23 cellular contexts compared by ENCODE assay signal in the genomic region with DNA sequence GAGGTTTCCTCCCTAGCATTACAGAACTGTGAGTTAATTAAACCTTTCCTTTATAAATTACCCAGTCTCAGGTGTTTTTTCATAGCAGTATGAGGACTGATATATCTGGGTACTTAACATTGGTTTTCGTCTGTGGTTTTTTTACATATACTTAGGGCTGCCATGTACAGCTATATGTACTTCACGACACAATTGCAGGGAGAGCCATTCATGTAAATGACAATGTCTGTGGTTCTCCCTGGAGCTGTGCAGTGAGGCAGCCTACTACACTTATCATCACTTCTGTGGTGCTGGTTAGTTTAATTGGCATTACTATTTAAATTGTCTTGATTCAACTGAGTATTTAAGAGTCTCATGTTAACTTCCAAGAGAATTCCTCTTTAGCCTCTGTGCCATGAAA. TPM values are rescaled to one million over a fixed set of nuclear protein-coding genes. Genes with fewer than 3 reads are reported as not detected.
DNase-seq lines count a peak whose midpoint lies in the region; ATAC-seq, FAIRE-seq and TF ChIP-seq lines count a peak whose summit lies in the region.
"Had no signal": no experiment of that assay in that cellular context is flagged by ENCODE, and none has a peak within 500 bp of the region (broad histone marks: within the 10 kb centered on the region; RNA-seq: fewer than 3 reads in every experiment).

No MANE protein-coding gene starts in this region.

- no peak overlapping the region for H3K27ac ChIP-seq in A549
- no peak overlapping the region for H3K27ac ChIP-seq in CD4-positive, CD25-positive, alpha-beta regulatory T cell (ENCODE audit: insufficient read depth, low read length, poor library complexity, severe bottlenecking)
- H3K27ac ChIP-seq: BLaER1, Peyer's patch, SJCRH30 had no signal

- TF ChIP-seq POLR2A in A549 (IDR thresholded peaks at IDR 0.05; ENCODE audit: low read length), result no peak

- TF ChIP-seq RAD21 in A549 (conservative IDR thresholded peaks at IDR 0.05 in 1 of 2, IDR thresholded peaks at IDR 0.05 in 1 of 2), result no peak

- CTCF ChIA-PET in A549 (lab: Yijun Ruan, JAX), result no interaction called here
- CTCF ChIA-PET in activated CD4-positive, alpha-beta memory T cell treated with anti-CD3 and anti-CD28 coated beads for 36 hours (lab: Charles Lee), result no interaction called here

- no peak for FAIRE-seq in A549 (lab: Jason Lieb, UNC)
- FAIRE-seq: G401.6, H1, K562 had no signal

- no peaks in the 10 kb centered on the region for H3K27me3 Mint-ChIP-seq in CD4-positive, CD25-positive, alpha-beta regulatory T cell
- no peaks in the 10 kb centered on the region for H3K27me3 Mint-ChIP-seq in effector memory CD8-positive, alpha-beta T cell
- H3K27me3 Mint-ChIP-seq in activated CD4-positive, alpha-beta memory T cell treated with anti-CD3 and anti-CD28 coated beads for 36 hours, result no peaks in the 10 kb centered on the region

- no peak for TF ChIP-seq CTCF in A549 (IDR thresholded peaks at IDR 0.05)

- H3K9me3 Mint-ChIP-seq in CD4-positive, CD25-positive, alpha-beta regulatory T cell, result peaks cover 0 to 4% (median 0%) of the 10 kb centered on the region in 7 donors
- H3K9me3 Mint-ChIP-seq in effector memory CD8-positive, alpha-beta T cell, result no peaks in the 10 kb centered on the region
- H3K9me3 Mint-ChIP-seq in activated CD4-positive, alpha-beta memory T cell treated with anti-CD3 and anti-CD28 coated beads for 36 hours, result no peaks in the 10 kb centered on the region
- H3K9me3 Mint-ChIP-seq: CD8-positive, alpha-beta T cell had no signal

- WGBS in A549 (ENCODE audit: missing lambda C conversion rate), result 86% methylated on average over 2 of the region's 2 CpGs

- peaks cover 36 to 55% (median 37%) of the 10 kb centered on the region in 4 donors for H3K4me1 Mint-ChIP-seq in CD4-positive, CD25-positive, alpha-beta regulatory T cell
- peaks cover 8 to 49% of the 10 kb centered on the region in 2 donors for H3K4me1 Mint-ChIP-seq in effector memory CD8-positive, alpha-beta T cell (ENCODE audit: low read depth in 2 of 2)
- H3K4me1 Mint-ChIP-seq in activated CD4-positive, alpha-beta memory T cell treated with anti-CD3 and anti-CD28 coated beads for 36 hours (ENCODE audit: low read depth), result peaks cover 28% of the 10 kb centered on the region

- H3K36me3 Mint-ChIP-seq in CD4-positive, CD25-positive, alpha-beta regulatory T cell, result peaks cover 3% of the 10 kb centered on the region
- peaks cover 5% of the 10 kb centered on the region for H3K36me3 Mint-ChIP-seq in effector memory CD8-positive, alpha-beta T cell (ENCODE audit: insufficient read depth)
- peaks cover 4% of the 10 kb centered on the region for H3K36me3 Mint-ChIP-seq in activated CD4-positive, alpha-beta memory T cell treated with anti-CD3 and anti-CD28 coated beads for 36 hours

- H3K27ac Mint-ChIP-seq in CD4-positive, CD25-positive, alpha-beta regulatory T cell, result peak overlapping the region in 2 of 3 donors; percentile 32 to 71
- H3K27ac Mint-ChIP-seq in effector memory CD8-positive, alpha-beta T cell, result peak overlapping the region; percentile 65 to 71
- no peak overlapping the region for H3K27ac Mint-ChIP-seq in activated CD4-positive, alpha-beta memory T cell treated with anti-CD3 and anti-CD28 coated beads for 36 hours
- H3K27ac Mint-ChIP-seq: CD8-positive, alpha-beta T cell had no signal

- no peak overlapping the region for H3K4me3 ChIP-seq in A549
- H3K4me3 ChIP-seq in CD4-positive, CD25-positive, alpha-beta regulatory T cell (ENCODE audit: low read depth, low read length), result no peak overlapping the region
- H3K4me3 ChIP-seq: BLaER1, K562, Peyer's patch, SJCRH30 had no signal

- peak overlapping the region; percentile 58 for H3K4me2 ChIP-seq in A549
- H3K4me2 ChIP-seq: BLaER1 had no signal

- no peak for TF ChIP-seq EP300 in A549 (IDR thresholded peaks at IDR 0.05)

- H3K4me1 ChIP-seq in A549, result peaks cover 54% of the 10 kb centered on the region
- peaks cover 2% of the 10 kb centered on the region for H3K4me1 ChIP-seq in CD4-positive, CD25-positive, alpha-beta regulatory T cell (ENCODE audit: control insufficient read depth, insufficient read depth, low read length, poor library complexity, severe bottlenecking)
- H3K4me1 ChIP-seq: BLaER1, Peyer's patch had no signal

- H3K4me3 Mint-ChIP-seq in CD4-positive, CD25-positive, alpha-beta regulatory T cell, result no peak overlapping the region
- H3K4me3 Mint-ChIP-seq in effector memory CD8-positive, alpha-beta T cell, result no peak overlapping the region
- H3K4me3 Mint-ChIP-seq in activated CD4-positive, alpha-beta memory T cell treated with anti-CD3 and anti-CD28 coated beads for 36 hours, result no peak overlapping the region
- H3K4me3 Mint-ChIP-seq: CD8-positive, alpha-beta T cell had no signal

- DNase-seq in A549 (ENCODE audit: low read depth in 1 of 2, low spot score in 1 of 2), result no peak
- DNase-seq in CD4-positive, CD25-positive, alpha-beta regulatory T cell, result no peak
- peak; percentile 8 for DNase-seq in M059J (ENCODE audit: low read depth)
- no peak for DNase-seq in effector memory CD8-positive, alpha-beta T cell
- no peak for DNase-seq in cerebellar cortex (ENCODE audit: low spot score)
- no peak for DNase-seq in activated CD4-positive, alpha-beta memory T cell treated with anti-CD3 and anti-CD28 coated beads for 36 hours
- no peak for DNase-seq in NCI-H146 treated with DMSO at 0.1 percent for 48 hours (lab: John Stamatoyannopoulos, UW; ENCODE audit: unreplicated experiment)
- DNase-seq: CD8-positive, alpha-beta T cell; DMS153; MM.1S; NCI-H1048; NCI-H1417 treated with DMSO at 0.1 percent for 48 hours; NCI-H187 treated with DMSO at 0.1 percent for 48 hours; NCI-H510A treated with DMSO at 0.1 percent for 48 hours; NCI-H774; NK-92 treated with Interleukin-12 subunit alpha and Interleukin-12 subunit beta, amount 100 ng/mL, for 24 hours; Peyer's patch; SJCRH30 had no signal

- intact Hi-C loops in activated CD4-positive, alpha-beta memory T cell treated with anti-CD3 and anti-CD28 coated beads for 36 hours (cut with micrococcal nuclease), result no loop called here

- H3K9me3 ChIP-seq in A549, result no peaks in the 10 kb centered on the region
- H3K9me3 ChIP-seq in CD4-positive, CD25-positive, alpha-beta regulatory T cell (ENCODE audit: control insufficient read depth in 2 of 2, low read length in 2 of 2), result no peaks in the 10 kb centered on the region
- H3K9me3 ChIP-seq: Peyer's patch, SJCRH30 had no signal

- POLR2A ChIA-PET in A549 (lab: Yijun Ruan, JAX), result no interaction called here
- POLR2A ChIA-PET in activated CD4-positive, alpha-beta memory T cell treated with anti-CD3 and anti-CD28 coated beads for 36 hours (lab: Charles Lee), result no interaction called here

- no peaks in the 10 kb centered on the region for H3K27me3 ChIP-seq in CD4-positive, CD25-positive, alpha-beta regulatory T cell (ENCODE audit: control insufficient read depth, insufficient read depth, low read length)
- H3K27me3 ChIP-seq: BLaER1, Peyer's patch, SJCRH30 had no signal

- H3K36me3 ChIP-seq in CD4-positive, CD25-positive, alpha-beta regulatory T cell (ENCODE audit: control insufficient read depth, insufficient read depth, low read length), result peaks cover 9% of the 10 kb centered on the region
- H3K36me3 ChIP-seq: SJCRH30 had no signal

- ATAC-seq in A549, result no peak
- ATAC-seq in CD4-positive, CD25-positive, alpha-beta regulatory T cell (ENCODE audit: low read depth in 2 of 2), result no peak
- no peak for ATAC-seq in effector memory CD8-positive, alpha-beta T cell (replicated peaks)
- ATAC-seq in HG03045 (IDR thresholded peaks at IDR 0.05; ENCODE audit: unreplicated experiment), result no peak
- ATAC-seq: CD8-positive, alpha-beta T cell; K562 had no signal

TF ChIP-seq in A549, 52 proteins besides CTCF, POLR2A, EP300 and RAD21:
- TF ChIP-seq FOXS1 (CRISPR knock-in tag; IDR thresholded peaks at IDR 0.05) (no peak), RARB (CRISPR knock-in tag; IDR thresholded peaks at IDR 0.05) (no peak), NFE2L2 (conservative IDR thresholded peaks at IDR 0.05; ENCODE audit: low read length) (no peak)

RNA-seq across cellular contexts. Expression of a gene that starts 40.7 kb away (rescaled TPM):
- 36.1 and 69.3 TPM in 2 replicates for polyA plus RNA-seq in A549 (2011; rRNA removed)
- polyA plus RNA-seq in A549 (2012; cell fraction: cytosol; rRNA removed), result 8.3 and 12.4 TPM in 2 replicates
- 9.9 and 13.3 TPM in 2 replicates for polyA plus RNA-seq in A549 (2012; cell fraction: nucleus; rRNA removed)
- polyA plus RNA-seq in A549 (2017; fragmentation: RNase III; extraction: RNeasy Plus Mini Kit Qiagen cat#74134 plus additional on column Dnase treatment), result 19.4 to 24.0 TPM (median 21.9 TPM) in 3 replicates
- 37.8 and 47.5 TPM in 2 replicates for polyA minus RNA-seq in A549 (2011; rRNA and poly(A)+ RNA removed)
- total RNA-seq in CD4-positive, CD25-positive, alpha-beta regulatory T cell, result 31.8 TPM
- 10 to 100 TPM in 2 of 4 donors, 1 to 10 TPM in 2; 8.9 to 14.3 (median 10.7) TPM for polyA plus RNA-seq in CD4-positive, CD25-positive, alpha-beta regulatory T cell
- total RNA-seq in M059J (2014; rRNA removed; shearing (Covaris generic)), result 37.6 and 50.6 TPM in 2 replicates
- 10 to 100 TPM; 39.6 to 44.2 TPM for total RNA-seq in activated CD4-positive, alpha-beta memory T cell treated with anti-CD3 and anti-CD28 coated beads for 36 hours

RNA-seq across cellular contexts. Expression of a gene that starts 45.8 kb away (rescaled TPM):
- 76.3 and 158 TPM in 2 replicates for polyA plus RNA-seq in A549 (2011; rRNA removed)
- 21.1 and 30.1 TPM in 2 replicates for polyA plus RNA-seq in A549 (2012; cell fraction: cytosol; rRNA removed)
- polyA plus RNA-seq in A549 (2012; cell fraction: nucleus; rRNA removed), result 12.7 and 23.1 TPM in 2 replicates
- 128 to 131 TPM (median 131 TPM) in 3 replicates for polyA plus RNA-seq in A549 (2017; fragmentation: RNase III; extraction: RNeasy Plus Mini Kit Qiagen cat#74134 plus additional on column Dnase treatment)
- polyA minus RNA-seq in A549 (2011; rRNA and poly(A)+ RNA removed), result 10.7 and 15.4 TPM in 2 replicates
- 17.3 TPM for total RNA-seq in CD4-positive, CD25-positive, alpha-beta regulatory T cell
- polyA plus RNA-seq in CD4-positive, CD25-positive, alpha-beta regulatory T cell, result 100 to 1,000 TPM in 3 of 4 donors, 10 to 100 TPM in 1; 98.0 to 136 (median 103) TPM
- 41.1 and 65.5 TPM in 2 replicates for total RNA-seq in M059J (2014; rRNA removed; shearing (Covaris generic))
- total RNA-seq in activated CD4-positive, alpha-beta memory T cell treated with anti-CD3 and anti-CD28 coated beads for 36 hours, result 100 to 1,000 TPM; 111 to 120 TPM
